17 cellular contexts compared by ENCODE assay signal in genomic region chr7:43969586-43969985, GRCh38. TPM values are rescaled to one million over a fixed set of nuclear protein-coding genes. Genes with fewer than 3 reads are reported as not detected.
"Had no signal": no experiment of that assay in that cellular context is flagged by ENCODE, and none has a peak within 500 bp of the region (broad histone marks: within the 10 kb centered on the region; RNA-seq: fewer than 3 reads in every experiment).

No MANE protein-coding gene starts in this region.

RNA-seq across cellular contexts. Expression of gene SPDYE1, which starts 28.1 kb away (rescaled TPM):
- total RNA-seq: hepatocyte, kidney, kidney epithelial cell, left cardiac atrium, left colon, left lobe of liver, left lung, left ventricle myocardium inferior, left ventricle myocardium superior, liver, lower lobe of right lung, lung microvascular endothelial cell, mesenteric fat pad, mesothelial cell of epicardium, mucosa of descending colon, mucosa of gallbladder, myocyte had no signal
